8 cellular contexts compared by ENCODE assay signal in genomic region chrX:85243761-85244410, GRCh38. TPM values are rescaled to one million over a fixed set of nuclear protein-coding genes. Genes with fewer than 3 reads are reported as not detected.
A peak's percentile ranks its signal among the peaks of the same experiment; 100 is the strongest.
DNase-seq lines count a peak whose midpoint lies in the region; ATAC-seq and TF ChIP-seq lines count a peak whose summit lies in the region.

TSS of gene SATL1 (minus strand) at chrX:85243779. CDS start at chrX:85108968, 134,811 bp downstream.
TSS of gene ZNF711 (plus strand) at chrX:85243991. CDS start at chrX:85247573, 3,582 bp downstream.

- no peak for ATAC-seq in thoracic aorta (ENCODE audit: insufficient number of reproducible peaks, low FRiP score, low read depth)

- H3K4me1 ChIP-seq in thoracic aorta (ENCODE audit: control insufficient read depth in 1 of 2, low read depth in 2 of 2): no peaks in the 10 kb centered on the region

- CTCF ChIA-PET in activated CD4-positive, alpha-beta memory T cell treated with anti-CD3 and anti-CD28 coated beads, Interleukin-2, amount 10 ng/mL, durations not matched to agents 7 days and 5 days (lab: Charles Lee): no interaction called here

- H3K9me3 Mint-ChIP-seq in activated CD4-positive, alpha-beta memory T cell treated with anti-CD3 and anti-CD28 coated beads, Interleukin-2, amount 10 ng/mL, durations not matched to agents 7 days and 5 days: no peaks in the 10 kb centered on the region
- peaks cover 20% of the 10 kb centered on the region for H3K9me3 Mint-ChIP-seq in mesothelial cell of epicardium

- DNase-seq in EL (peak; percentile 0), H4 (ENCODE audit: low spot score) (peak; percentile 69), NCI-H1436 treated with DMSO at 0.1 percent for 48 hours (lab: John Stamatoyannopoulos, UW) (peak; percentile 93), epithelial cell of proximal tubule (ENCODE audit: low read depth) (no peak), mesothelial cell of epicardium (ENCODE audit: low spot score in 2 of 2, unreplicated experiment in 2 of 2) (peak; percentile 70 to 81), thoracic aorta (ENCODE audit: low spot score) (no peak), GF-D8 (lab: John Stamatoyannopoulos, UW) (no peak)
- DNase-seq in activated CD4-positive, alpha-beta memory T cell treated with anti-CD3 and anti-CD28 coated beads, Interleukin-2, amount 10 ng/mL, durations not matched to agents 7 days and 5 days: no peak

- H3K27ac Mint-ChIP-seq in activated CD4-positive, alpha-beta memory T cell treated with anti-CD3 and anti-CD28 coated beads, Interleukin-2, amount 10 ng/mL, durations not matched to agents 7 days and 5 days: peak within 1 kb of the TSS; percentile 15
- peak within 1 kb of the TSS; percentile 98 for H3K27ac Mint-ChIP-seq in mesothelial cell of epicardium

- peak within 1 kb of the TSS; percentile 71 for H3K4me3 Mint-ChIP-seq in activated CD4-positive, alpha-beta memory T cell treated with anti-CD3 and anti-CD28 coated beads, Interleukin-2, amount 10 ng/mL, durations not matched to agents 7 days and 5 days
- peak within 1 kb of the TSS; percentile 91 for H3K4me3 Mint-ChIP-seq in mesothelial cell of epicardium

- peak within 1 kb of the TSS; percentile 69 for H3K4me3 ChIP-seq in epithelial cell of proximal tubule (ENCODE audit: low read depth, low read length)
- H3K4me3 ChIP-seq in thoracic aorta: peak within 1 kb of the TSS; percentile 80

- H3K36me3 ChIP-seq in thoracic aorta: no peaks in the 10 kb centered on the region

- H3K4me1 Mint-ChIP-seq in activated CD4-positive, alpha-beta memory T cell treated with anti-CD3 and anti-CD28 coated beads, Interleukin-2, amount 10 ng/mL, durations not matched to agents 7 days and 5 days: peaks cover 5% of the 10 kb centered on the region
- peaks cover 21% of the 10 kb centered on the region for H3K4me1 Mint-ChIP-seq in mesothelial cell of epicardium

- no peaks in the 10 kb centered on the region for H3K9me3 ChIP-seq in thoracic aorta

- H3K27me3 ChIP-seq in thoracic aorta (replicated peaks; ENCODE audit: insufficient read depth): no peaks in the 10 kb centered on the region

- no peaks in the 10 kb centered on the region for H3K36me3 Mint-ChIP-seq in activated CD4-positive, alpha-beta memory T cell treated with anti-CD3 and anti-CD28 coated beads, Interleukin-2, amount 10 ng/mL, durations not matched to agents 7 days and 5 days (ENCODE audit: low read depth)
- H3K36me3 Mint-ChIP-seq in mesothelial cell of epicardium: peaks cover 2% of the 10 kb centered on the region

- no peak within 1 kb of the TSS for H3K27ac ChIP-seq in thoracic aorta

- no peak for TF ChIP-seq CTCF in epithelial cell of proximal tubule (conservative IDR thresholded peaks at IDR 0.05; ENCODE audit: low read depth, low read length)
- TF ChIP-seq CTCF in mesothelial cell of epicardium (IDR thresholded peaks at IDR 0.05; ENCODE audit: unreplicated experiment): no peak
- no peak for TF ChIP-seq CTCF in thoracic aorta (IDR thresholded peaks at IDR 0.05)

- H3K27me3 Mint-ChIP-seq in activated CD4-positive, alpha-beta memory T cell treated with anti-CD3 and anti-CD28 coated beads, Interleukin-2, amount 10 ng/mL, durations not matched to agents 7 days and 5 days: peaks cover 22% of the 10 kb centered on the region
- no peaks in the 10 kb centered on the region for H3K27me3 Mint-ChIP-seq in mesothelial cell of epicardium (ENCODE audit: low read depth)

- POLR2A ChIA-PET in activated CD4-positive, alpha-beta memory T cell treated with anti-CD3 and anti-CD28 coated beads, Interleukin-2, amount 10 ng/mL, durations not matched to agents 7 days and 5 days (lab: Charles Lee): no interaction called here

RNA-seq across cellular contexts. Expression of gene SATL1, which starts in this region (rescaled TPM):
- total RNA-seq in H4 (2014; rRNA removed; shearing (Covaris generic)): not detected in 2 replicates
- total RNA-seq in activated CD4-positive, alpha-beta memory T cell treated with anti-CD3 and anti-CD28 coated beads, Interleukin-2, amount 10 ng/mL, durations not matched to agents 7 days and 5 days: not detected
- total RNA-seq in epithelial cell of proximal tubule (0.07 TPM in 1 of 2 replicates, not detected in the other), mesothelial cell of epicardium (0.56 to 0.72 TPM (median 0.58 TPM) in 3 replicates), thoracic aorta (not detected)

RNA-seq across cellular contexts. Expression of gene ZNF711, which starts in this region (rescaled TPM):
- 5.0 and 7.2 TPM in 2 replicates for total RNA-seq in H4 (2014; rRNA removed; shearing (Covaris generic))
- under 1 TPM; 0.18 to 0.30 TPM for total RNA-seq in activated CD4-positive, alpha-beta memory T cell treated with anti-CD3 and anti-CD28 coated beads, Interleukin-2, amount 10 ng/mL, durations not matched to agents 7 days and 5 days
- total RNA-seq in epithelial cell of proximal tubule: 2.5 and 4.3 TPM in 2 replicates
- total RNA-seq in mesothelial cell of epicardium: 54.1 to 55.1 TPM (median 54.2 TPM) in 3 replicates
- total RNA-seq in thoracic aorta: 1 to 10 TPM; 3.7 to 6.4 TPM

Comparison
In these comparisons a context has a peak if more than half of its experiments do, and no peak if none do; other contexts are left out.
1. DNase-seq: peak in EL (single experiment), H4 (single experiment), NCI-H1436 treated with DMSO at 0.1 percent for 48 hours (single experiment) and mesothelial cell of epicardium (2 of 2); none in activated CD4-positive, alpha-beta memory T cell treated with anti-CD3 and anti-CD28 coated beads, Interleukin-2, amount 10 ng/mL, durations not matched to agents 7 days and 5 days (single experiment), epithelial cell of proximal tubule (single experiment), thoracic aorta (single experiment) and GF-D8 (single experiment).